Comparison of ENCODE assay signal across 18 cellular contexts in the genomic region with DNA sequence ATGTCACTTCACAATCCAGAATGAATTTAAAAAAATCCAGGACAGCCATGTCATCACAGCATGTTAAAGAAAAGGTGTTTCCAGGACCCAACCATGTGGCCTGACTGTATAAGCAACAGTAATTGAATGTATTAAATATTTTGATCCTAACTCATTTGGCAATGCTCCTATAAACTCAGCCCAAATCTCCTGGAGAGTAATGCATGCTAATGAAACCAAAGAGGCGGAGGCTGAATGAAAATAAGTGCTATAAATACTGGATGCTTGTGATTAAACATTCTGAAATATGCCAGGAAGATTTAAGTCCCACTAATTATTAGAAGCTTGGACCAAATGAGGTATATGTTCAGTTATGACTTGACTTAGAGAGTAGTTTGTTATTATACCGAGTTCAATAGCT.
DNase-seq lines count a peak whose midpoint lies in the region; ATAC-seq and TF ChIP-seq lines count a peak whose summit lies in the region.
"Had no signal": no experiment of that assay in that cellular context is flagged by ENCODE, and none has a peak within 500 bp of the region (broad histone marks: within the 10 kb centered on the region; RNA-seq: fewer than 3 reads in every experiment).

No MANE protein-coding gene starts in this region.

- H3K4me1 Mint-ChIP-seq in CD4-positive, alpha-beta memory T cell = no peaks in the 10 kb centered on the region
- H3K4me1 Mint-ChIP-seq: CD4-positive, CD25-positive, alpha-beta regulatory T cell; CD8-positive, alpha-beta memory T cell had no signal

- intact Hi-C loops in CD4-positive, alpha-beta memory T cell (cut with micrococcal nuclease) = no loop called here
- intact Hi-C loops in body of pancreas (cut with DNase I) = no loop called here

- H3K27me3 ChIP-seq in CD4-positive, alpha-beta memory T cell (ENCODE audit: insufficient read depth, low read length) = no peaks in the 10 kb centered on the region
- H3K27me3 ChIP-seq in body of pancreas = no peaks in the 10 kb centered on the region

- CTCF ChIA-PET in CD4-positive, alpha-beta memory T cell (lab: Charles Lee; ENCODE audit: partially characterized antibody) = no interaction called here

- no peak overlapping the region for H3K27ac Mint-ChIP-seq in CD4-positive, alpha-beta memory T cell
- H3K27ac Mint-ChIP-seq: CD4-positive, CD25-positive, alpha-beta regulatory T cell; CD8-positive, alpha-beta memory T cell had no signal

- TF ChIP-seq POLR2A in body of pancreas (IDR thresholded peaks at IDR 0.05) = no peak

- H3K27me3 Mint-ChIP-seq in CD4-positive, alpha-beta memory T cell = no peaks in the 10 kb centered on the region
- H3K27me3 Mint-ChIP-seq: CD4-positive, CD25-positive, alpha-beta regulatory T cell had no signal

- no peak overlapping the region for H3K27ac ChIP-seq in CD4-positive, alpha-beta memory T cell (ENCODE audit: low read depth, low read length)
- no peak overlapping the region for H3K27ac ChIP-seq in body of pancreas
- H3K27ac ChIP-seq: A549 had no signal

- TF ChIP-seq CTCF in foreskin fibroblast (IDR thresholded peaks at IDR 0.05; ENCODE audit: low read depth, low read length) = no peak
- no peak for TF ChIP-seq CTCF in body of pancreas (IDR thresholded peaks at IDR 0.05)

- no peak overlapping the region for H3K4me3 ChIP-seq in foreskin fibroblast (ENCODE audit: low read depth in 1 of 2, low read length in 2 of 2)
- H3K4me3 ChIP-seq in CD4-positive, alpha-beta memory T cell (ENCODE audit: low read length in 2 of 2) = no peak overlapping the region
- no peak overlapping the region for H3K4me3 ChIP-seq in body of pancreas
- H3K4me3 ChIP-seq: A549 had no signal

- H3K9me3 ChIP-seq in CD4-positive, alpha-beta memory T cell (ENCODE audit: control insufficient read depth in 1 of 2, low read length in 2 of 2) = peaks cover 0 to 2% of the 10 kb centered on the region in 2 donors
- peaks cover 0 to 2% (median 0%) of the 10 kb centered on the region in 3 donors for H3K9me3 ChIP-seq in body of pancreas
- H3K9me3 ChIP-seq: A549 had no signal

- peaks cover 1 to 10% (median 5%) of the 10 kb centered on the region in 8 donors for H3K9me3 Mint-ChIP-seq in CD4-positive, alpha-beta memory T cell

- POLR2A ChIA-PET in CD4-positive, alpha-beta memory T cell (lab: Charles Lee; ENCODE audit: partially characterized antibody) = no interaction called here

- ATAC-seq in body of pancreas = no peak
- ATAC-seq: A549 had no signal

- H3K4me3 Mint-ChIP-seq in CD4-positive, alpha-beta memory T cell = no peak overlapping the region
- H3K4me3 Mint-ChIP-seq: CD4-positive, CD25-positive, alpha-beta regulatory T cell; CD8-positive, alpha-beta memory T cell had no signal

- H3K4me1 ChIP-seq in CD4-positive, alpha-beta memory T cell (ENCODE audit: insufficient read depth, low read length) = no peaks in the 10 kb centered on the region
- H3K4me1 ChIP-seq in body of pancreas = no peaks in the 10 kb centered on the region
- H3K4me1 ChIP-seq: A549 had no signal

- no peaks in the 10 kb centered on the region for H3K36me3 ChIP-seq in CD4-positive, alpha-beta memory T cell (ENCODE audit: insufficient read depth, low read length)
- no peaks in the 10 kb centered on the region for H3K36me3 ChIP-seq in body of pancreas (replicated peaks in 1 of 2; ENCODE audit: insufficient read depth in 1 of 2, low read depth in 2 of 2)

- no peaks in the 10 kb centered on the region for H3K36me3 Mint-ChIP-seq in CD4-positive, alpha-beta memory T cell
- H3K36me3 Mint-ChIP-seq: CD4-positive, CD25-positive, alpha-beta regulatory T cell; CD8-positive, alpha-beta memory T cell had no signal

- 64 to 76% methylated on average over 2 of the region's 2 CpGs for WGBS in body of pancreas, 2 donors

- DNase-seq in EH (ENCODE audit: low read depth) (peak; percentile 45), astrocyte of the hippocampus (ENCODE audit: low read depth, low spot score) (peak; percentile 9), foreskin fibroblast (peak; percentile 18 to 59), D341Med (ENCODE audit: low spot score) (no peak), CD1c-positive myeloid dendritic cell (ENCODE audit: extremely low spot score) (no peak), body of pancreas (no peak)
- no peak for DNase-seq in CD4-positive, alpha-beta memory T cell
- DNase-seq: 8988T; ACHN; C1 segment of cervical spinal cord; CD4-positive, CD25-positive, alpha-beta regulatory T cell; CD8-positive, alpha-beta memory T cell; DMS53; DMS79 treated with DMSO at 0.1 percent for 48 hours; GOT3; H7; HCEC 1CT had no signal

Comparison
In these comparisons a context has a peak if more than half of its experiments do, and no peak if none do; other contexts are left out.
1. DNase-seq: peak in EH (single experiment), astrocyte of the hippocampus (single experiment) and foreskin fibroblast (2 of 2); none in D341Med (single experiment), CD1c-positive myeloid dendritic cell (single experiment), CD4-positive, alpha-beta memory T cell (0 of 5) and body of pancreas (0 of 4).